ENCODE assay signal across 11 cellular contexts in genomic region chr3:66856555-66856954, GRCh38.
DNase-seq lines count a peak whose midpoint lies in the region; ATAC-seq, FAIRE-seq and TF ChIP-seq lines count a peak whose summit lies in the region.
"Had no signal": no experiment of that assay in that cellular context is flagged by ENCODE, and none has a peak within 500 bp of the region (broad histone marks: within the 10 kb centered on the region; RNA-seq: fewer than 3 reads in every experiment).

No MANE protein-coding gene starts in this region.

- CTCF ChIA-PET in K562 (lab: Yijun Ruan, JAX; ENCODE audit: low intra/inter-chr PET ratio), result no interaction called here

- peak; percentile 90 for ATAC-seq in GM18907 (IDR thresholded peaks at IDR 0.05; ENCODE audit: unreplicated experiment)
- peak; percentile 82 for ATAC-seq in GM21786 (IDR thresholded peaks at IDR 0.05; ENCODE audit: unreplicated experiment)
- peak; percentile 67 for ATAC-seq in HG03469 (IDR thresholded peaks at IDR 0.05; ENCODE audit: unreplicated experiment)
- no peak for ATAC-seq in K562
- no peak for ATAC-seq in GM18873 (IDR thresholded peaks at IDR 0.05; ENCODE audit: low FRiP score, unreplicated experiment)
- ATAC-seq: stimulated activated naive CD8-positive, alpha-beta T cell treated with anti-CD3 and anti-CD28 coated beads, Interleukin-15, amount 100 ng/mL, for 72 hours had no signal

- no peaks in the 10 kb centered on the region for H3K79me2 ChIP-seq in K562 (ENCODE audit: control insufficient read depth, insufficient read depth, low read length)

- no peak overlapping the region for H3K9ac ChIP-seq in K562 (ENCODE audit: insufficient read depth in 1 of 2, low read depth in 2 of 2, low read length in 2 of 2)

- BruUV-seq in K562 (replicated peaks; lab: Mats Ljungman, UMichigan), result no TSS peak

- TF ChIP-seq EP300 in K562 (IDR thresholded peaks at IDR 0.05; ENCODE audit: low read length), result no peak

- FAIRE-seq in K562 (lab: Jason Lieb, UNC), result no peak

- peaks cover 0 to 3% of the 10 kb centered on the region in 2 experiments; a peak in 1 of 5 replicates for H3K27me3 ChIP-seq in K562 (ENCODE audit: control insufficient read depth in 2 of 2, insufficient read depth in 2 of 2, low read length in 2 of 2)

- no peak overlapping the region for H3K27ac ChIP-seq in K562 (ENCODE audit: extremely low read depth, low read depth, low read length)

- no peak overlapping the region for H3K4me3 ChIP-seq in K562

- H3K4me2 ChIP-seq in K562 (ENCODE audit: insufficient read depth, low read length), result no peak overlapping the region

- no peaks in the 10 kb centered on the region for H4K20me1 ChIP-seq in K562 (replicated peaks; ENCODE audit: control insufficient read depth, insufficient read depth, low read length)

- POLR2A ChIA-PET in K562 (lab: Yijun Ruan, JAX), result no interaction called here

- H3K36me3 ChIP-seq in K562 (ENCODE audit: control insufficient read depth, insufficient read depth, low read length), result no peaks in the 10 kb centered on the region

- intact Hi-C loops in K562 (cut with micrococcal nuclease), result no loop called here

- no peak for TF ChIP-seq POLR2A in K562 (conservative IDR thresholded peaks at IDR 0.05)

- in situ Hi-C loops in K562 (cut with MboI), result no loop called here

- DNase-seq in K562 (ENCODE audit: extremely low read depth in 1 of 4, low spot score in 3 of 4) (no peak), Ammon's horn (ENCODE audit: low spot score) (no peak), COLO668 (lab: John Stamatoyannopoulos, UW; ENCODE audit: unreplicated experiment) (no peak), middle frontal gyrus (ENCODE audit: extremely low spot score, low spot score) (no peak)
- DNase-seq: activated CD4-positive, CD25-positive, alpha-beta regulatory T cell treated with anti-CD3 and anti-CD28 coated beads, Interleukin-2, amount 50 U/mL, for 72 hours; Caco-2; stimulated activated naive CD8-positive, alpha-beta T cell treated with anti-CD3 and anti-CD28 coated beads, Interleukin-15, amount 100 ng/mL, for 72 hours had no signal

- no peak for TF ChIP-seq CTCF in K562 (IDR thresholded peaks at IDR 0.05 in 2 of 3, conservative IDR thresholded peaks at IDR 0.05 in 1 of 3; ENCODE audit: insufficient read depth in 2 of 3, low read depth in 1 of 3, low read length in 3 of 3)

- no peaks in the 10 kb centered on the region for H3K4me1 ChIP-seq in K562 (replicated peaks in 1 of 2; ENCODE audit: control insufficient read depth in 2 of 2, insufficient read depth in 2 of 2, low read length in 2 of 2)
- H3K4me1 ChIP-seq: Caco-2 had no signal

- H2AFZ ChIP-seq in K562 (ENCODE audit: low read depth, low read length), result no peak overlapping the region

- 0% methylated on average over 7 of the region's 7 CpGs for WGBS in K562 (ENCODE audit: insufficient coverage, low coverage, missing lambda C conversion rate)

- H3K9me1 ChIP-seq in K562 (ENCODE audit: control insufficient read depth, insufficient read depth, low read length), result no peaks in the 10 kb centered on the region

- H3K9me3 ChIP-seq in K562 (replicated peaks; ENCODE audit: control insufficient read depth, insufficient read depth, low read depth, low read length), result no peaks in the 10 kb centered on the region
- H3K9me3 ChIP-seq: Caco-2 had no signal

- no peak for TF ChIP-seq RAD21 in K562 (CRISPR knock-in tag; conservative IDR thresholded peaks at IDR 0.05 in 1 of 2, IDR thresholded peaks at IDR 0.05 in 1 of 2)

TF ChIP-seq in K562, 482 proteins besides CTCF, POLR2A, EP300 and RAD21:
- TF ChIP-seq E2F4 (CRISPR knock-in tag; IDR thresholded peaks at IDR 0.05; ENCODE audit: low read depth) (no peak), SPI1 (IDR thresholded peaks at IDR 0.05; ENCODE audit: borderline replicate concordance, low read depth, low read length) (0 out of 2 replicates have a peak, but pooled peaks have one; percentile 7), ZNF224 (CRISPR knock-in tag; IDR thresholded peaks at IDR 0.05) (no peak), NFYB (IDR thresholded peaks at IDR 0.05; ENCODE audit: extremely low read depth, insufficient read length) (peak; percentile 8)

Comparison
In these comparisons a context has a peak if more than half of its experiments do, and no peak if none do; other contexts are left out.
1. ATAC-seq: peak in GM18907 (single experiment), GM21786 (single experiment) and HG03469 (single experiment); none in K562 (single experiment) and GM18873 (single experiment).